Comparison of ENCODE assay signal across 18 cellular contexts in genomic region chr2:187001248-187001647, GRCh38.
DNase-seq lines count a peak whose midpoint lies in the region; ATAC-seq and TF ChIP-seq lines count a peak whose summit lies in the region.
"Had no signal": no experiment of that assay in that cellular context is flagged by ENCODE, and none has a peak within 500 bp of the region (broad histone marks: within the 10 kb centered on the region; RNA-seq: fewer than 3 reads in every experiment).

No MANE protein-coding gene starts in this region.

- no peak overlapping the region for H4K91ac ChIP-seq in neuronal stem cell (ENCODE audit: low read depth, low read length, poor library complexity)

- H3K36me3 Mint-ChIP-seq in activated CD4-positive, alpha-beta T cell treated with anti-CD3 and anti-CD28 coated beads, Interleukin-2, amount 10 ng/mL, durations not matched to agents 24 days and 14 days (ENCODE audit: low read depth), result no peaks in the 10 kb centered on the region
- no peaks in the 10 kb centered on the region for H3K36me3 Mint-ChIP-seq in chondrocyte (ENCODE audit: low read depth)
- H3K36me3 Mint-ChIP-seq: CD8-positive, alpha-beta T cell had no signal

- no peak overlapping the region for H2BK15ac ChIP-seq in neuronal stem cell (ENCODE audit: low read length)

- intact Hi-C loops in activated CD4-positive, alpha-beta T cell treated with anti-CD3 and anti-CD28 coated beads, Interleukin-2, amount 10 ng/mL, durations not matched to agents 24 days and 14 days (cut with micrococcal nuclease), result no loop called here

- TF ChIP-seq CTCF in chondrocyte (IDR thresholded peaks at IDR 0.05), result no peak

- no peak overlapping the region for H3K14ac ChIP-seq in neuronal stem cell (ENCODE audit: low read length)

- no peak for ATAC-seq in GM21619 (IDR thresholded peaks at IDR 0.05; ENCODE audit: unreplicated experiment)
- no peak for ATAC-seq in GM18498 (IDR thresholded peaks at IDR 0.05; ENCODE audit: unreplicated experiment)
- ATAC-seq: A549; CD8-positive, alpha-beta T cell had no signal

- no peak overlapping the region for H2AK5ac ChIP-seq in neuronal stem cell (ENCODE audit: low read depth, low read length)

- no peaks in the 10 kb centered on the region for H3K27me3 ChIP-seq in neuronal stem cell (ENCODE audit: control insufficient read depth in 3 of 3, insufficient read depth in 3 of 3, low read depth in 1 of 3, low read length in 3 of 3)
- H3K27me3 ChIP-seq: BLaER1 treated with 17β-estradiol and CSF1 and Interleukin-3, amounts not matched to agents 10 nM and 100 nM had no signal

- no peak overlapping the region for H3K4me3 Mint-ChIP-seq in activated CD4-positive, alpha-beta T cell treated with anti-CD3 and anti-CD28 coated beads, Interleukin-2, amount 10 ng/mL, durations not matched to agents 24 days and 14 days
- no peak overlapping the region for H3K4me3 Mint-ChIP-seq in chondrocyte (ENCODE audit: unreplicated experiment)
- H3K4me3 Mint-ChIP-seq: B cell; CD4-positive, alpha-beta T cell; CD8-positive, alpha-beta T cell had no signal

- no peaks in the 10 kb centered on the region for H3K4me1 Mint-ChIP-seq in activated CD4-positive, alpha-beta T cell treated with anti-CD3 and anti-CD28 coated beads, Interleukin-2, amount 10 ng/mL, durations not matched to agents 24 days and 14 days
- H3K4me1 Mint-ChIP-seq in chondrocyte (ENCODE audit: low read depth), result no peaks in the 10 kb centered on the region
- H3K4me1 Mint-ChIP-seq: B cell had no signal

- no CpG with 5 or more reads among the region's 7 CpGs for WGBS in neuronal stem cell (ENCODE audit: extremely low coverage in 2 of 2, insufficient read length in 2 of 2, insufficient replicate concordance in 1 of 2), 2 donors

- H3K9ac ChIP-seq in neuronal stem cell (ENCODE audit: low read depth, low read length, poor library complexity), result no peak overlapping the region
- H3K9ac ChIP-seq: BLaER1 treated with 17β-estradiol and CSF1 and Interleukin-3, amounts not matched to agents 10 nM and 100 nM had no signal

- no peak overlapping the region for H3K4ac ChIP-seq in neuronal stem cell (ENCODE audit: low read length)

- H2AFZ ChIP-seq in neuronal stem cell (ENCODE audit: low read length), result no peak overlapping the region

- no peaks in the 10 kb centered on the region for H3K9me3 Mint-ChIP-seq in activated CD4-positive, alpha-beta T cell treated with anti-CD3 and anti-CD28 coated beads, Interleukin-2, amount 10 ng/mL, durations not matched to agents 24 days and 14 days
- peaks cover 3% of the 10 kb centered on the region for H3K9me3 Mint-ChIP-seq in chondrocyte (ENCODE audit: low read depth)
- H3K9me3 Mint-ChIP-seq: CD4-positive, alpha-beta T cell; CD8-positive, alpha-beta T cell had no signal

- H2BK12ac ChIP-seq in neuronal stem cell (ENCODE audit: low read length), result no peak overlapping the region

- H3K79me1 ChIP-seq in neuronal stem cell (ENCODE audit: low read depth, low read length), result no peaks in the 10 kb centered on the region

- no peaks in the 10 kb centered on the region for H3K36me3 ChIP-seq in neuronal stem cell (replicated peaks in 1 of 2; ENCODE audit: control insufficient read depth in 2 of 2, insufficient read depth in 2 of 2, low read length in 2 of 2)
- H3K36me3 ChIP-seq: BLaER1 treated with 17β-estradiol and CSF1 and Interleukin-3, amounts not matched to agents 10 nM and 100 nM had no signal

- no peak overlapping the region for H3K27ac Mint-ChIP-seq in activated CD4-positive, alpha-beta T cell treated with anti-CD3 and anti-CD28 coated beads, Interleukin-2, amount 10 ng/mL, durations not matched to agents 24 days and 14 days
- H3K27ac Mint-ChIP-seq in chondrocyte (ENCODE audit: unreplicated experiment), result no peak overlapping the region
- H3K27ac Mint-ChIP-seq: B cell; CD4-positive, alpha-beta T cell; CD8-positive, alpha-beta T cell had no signal

- no peaks in the 10 kb centered on the region for H3K4me1 ChIP-seq in neuronal stem cell (ENCODE audit: control insufficient read depth in 2 of 2, insufficient read depth in 1 of 2, low read depth in 1 of 2, low read length in 2 of 2)
- H3K4me1 ChIP-seq: A549; BLaER1 treated with 17β-estradiol and CSF1 and Interleukin-3, amounts not matched to agents 10 nM and 100 nM; Caco-2 had no signal

- H3K27ac ChIP-seq in neuronal stem cell (replicated peaks; ENCODE audit: low read length), result no peak overlapping the region
- H3K27ac ChIP-seq: 22Rv1; A549; BLaER1 treated with 17β-estradiol and CSF1 and Interleukin-3, amounts not matched to agents 10 nM and 100 nM; C4-2B had no signal

- no peak overlapping the region for H3K23ac ChIP-seq in neuronal stem cell (ENCODE audit: low read depth, low read length, poor library complexity)

- H3K18ac ChIP-seq in neuronal stem cell (ENCODE audit: low read length), result peak overlapping the region; percentile 19

- no peak overlapping the region for H2BK5ac ChIP-seq in neuronal stem cell (ENCODE audit: low read length)

- no peak overlapping the region for H4K8ac ChIP-seq in neuronal stem cell (ENCODE audit: low read depth, low read length)

- no peaks in the 10 kb centered on the region for H3K9me3 ChIP-seq in neuronal stem cell (replicated peaks in 1 of 2; ENCODE audit: control insufficient read depth in 2 of 2, insufficient read depth in 1 of 2, low read depth in 1 of 2, low read length in 2 of 2)
- H3K9me3 ChIP-seq: A549, Caco-2 had no signal

- H2BK120ac ChIP-seq in neuronal stem cell (ENCODE audit: low read depth, low read length), result no peak overlapping the region

- no peaks in the 10 kb centered on the region for H3K27me3 Mint-ChIP-seq in activated CD4-positive, alpha-beta T cell treated with anti-CD3 and anti-CD28 coated beads, Interleukin-2, amount 10 ng/mL, durations not matched to agents 24 days and 14 days
- H3K27me3 Mint-ChIP-seq in chondrocyte (ENCODE audit: low read depth), result peaks cover 13% of the 10 kb centered on the region
- H3K27me3 Mint-ChIP-seq: B cell; CD4-positive, alpha-beta T cell had no signal

- DNase-seq in activated CD4-positive, alpha-beta T cell treated with anti-CD3 and anti-CD28 coated beads, Interleukin-2, amount 10 ng/mL, durations not matched to agents 24 days and 14 days, result peak; percentile 46
- DNase-seq in activated CD4-positive, alpha-beta T cell treated with anti-CD3 and anti-CD28 coated beads, Interleukin-2, amount 50 U/mL, for 48 hours, result no peak
- peak; percentile 86 for DNase-seq in chondrocyte (ENCODE audit: low spot score)
- DNase-seq in neuronal stem cell (ENCODE audit: low spot score), result no peak
- DNase-seq: AML-193; Caco-2; Calu3; CD4-positive, alpha-beta T cell; CD8-positive, alpha-beta T cell; DMS79 treated with DMSO at 0.1 percent for 48 hours; GF-D8 had no signal

- no peak overlapping the region for H3K4me2 ChIP-seq in neuronal stem cell (ENCODE audit: insufficient read depth, low read length, poor library complexity, severe bottlenecking)
- H3K4me2 ChIP-seq: A549; BLaER1 treated with 17β-estradiol and CSF1 and Interleukin-3, amounts not matched to agents 10 nM and 100 nM had no signal

- H3K4me3 ChIP-seq in neuronal stem cell (ENCODE audit: low read length in 2 of 2), result no peak overlapping the region
- H3K4me3 ChIP-seq: A549; BLaER1 treated with 17β-estradiol and CSF1 and Interleukin-3, amounts not matched to agents 10 nM and 100 nM had no signal

Comparison
In these comparisons a context has a peak if more than half of its experiments do, and no peak if none do; other contexts are left out.
1. DNase-seq: peak in activated CD4-positive, alpha-beta T cell treated with anti-CD3 and anti-CD28 coated beads, Interleukin-2, amount 10 ng/mL, durations not matched to agents 24 days and 14 days (single experiment) and chondrocyte (single experiment); none in activated CD4-positive, alpha-beta T cell treated with anti-CD3 and anti-CD28 coated beads, Interleukin-2, amount 50 U/mL, for 48 hours (0 of 2) and neuronal stem cell (single experiment).